In genomic region chr11:65354265-65355012, GRCh38 we compare ENCODE assay signal across 8 cellular contexts. TPM values are rescaled to one million over a fixed set of nuclear protein-coding genes. Genes with fewer than 3 reads are reported as not detected.
DNase-seq lines count a peak whose midpoint lies in the region; ATAC-seq and TF ChIP-seq lines count a peak whose summit lies in the region.

A gene with protein sequence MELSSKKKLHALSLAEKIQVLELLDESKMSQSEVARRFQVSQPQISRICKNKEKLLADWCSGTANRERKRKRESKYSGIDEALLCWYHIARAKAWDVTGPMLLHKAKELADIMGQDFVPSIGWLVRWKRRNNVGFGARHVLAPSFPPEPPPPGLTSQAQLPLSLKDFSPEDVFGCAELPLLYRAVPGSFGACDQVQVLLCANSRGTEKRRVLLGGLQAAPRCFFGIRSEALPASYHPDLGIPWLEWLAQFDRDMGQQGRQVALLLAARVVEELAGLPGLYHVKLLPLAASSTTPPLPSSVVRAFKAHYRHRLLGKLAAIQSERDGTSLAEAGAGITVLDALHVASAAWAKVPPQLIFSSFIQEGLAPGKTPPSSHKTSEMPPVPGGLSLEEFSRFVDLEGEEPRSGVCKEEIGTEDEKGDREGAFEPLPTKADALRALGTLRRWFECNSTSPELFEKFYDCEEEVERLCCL (plus strand): TSS chr11:65354751. CDS start chr11:65355809, 1,058 bp downstream.

- in situ Hi-C loops in mammary epithelial cell (cut with MboI; ENCODE audit: low sequenced_read_pairs in 2 of 2), result no loop called here

- peak within 1 kb of the TSS; percentile 41 to 87 (median 82) for H3K27ac Mint-ChIP-seq in immature natural killer cell

- peaks cover 13 to 23% of the 10 kb centered on the region in 2 donors for H3K4me1 Mint-ChIP-seq in immature natural killer cell

- WGBS in mammary epithelial cell (ENCODE audit: low coverage, missing lambda C conversion rate), result 0% methylated on average over 14 of the region's 79 CpGs
- 2% methylated on average over 17 of the region's 79 CpGs for WGBS in smooth muscle cell (ENCODE audit: low lambda C conversion rate)

- intact Hi-C loops in mammary epithelial cell (cut with micrococcal nuclease), result no loop called here

- no peak for DNase-seq in AG04449 (ENCODE audit: low read depth, low spot score)
- DNase-seq in NCI-H2196 treated with DMSO at 0.1 percent for 48 hours (lab: John Stamatoyannopoulos, UW; ENCODE audit: unreplicated experiment), result peak; percentile 96
- peak; percentile 99 for DNase-seq in WERI-Rb-1
- DNase-seq in mammary epithelial cell, result peak; percentile 90
- peak; percentile 97 to 98 (median 97) for DNase-seq in immature natural killer cell
- DNase-seq in smooth muscle cell (lab: John Stamatoyannopoulos, UW; ENCODE audit: unreplicated experiment), result peak; percentile 93

- dilution Hi-C loops in mammary epithelial cell (cut with HindIII; ENCODE audit: low sequenced_read_pairs), result loop anchor here (5.0 to 10.0 kb wide), 6 partner anchors 32 to 560 kb away; partner anchors contain the start of genes FAM89B and ZNRD2

- peaks cover 26% of the 10 kb centered on the region for H3F3A ChIP-seq in smooth muscle cell (ENCODE audit: low read depth)

- H3K9ac ChIP-seq in mammary epithelial cell (ENCODE audit: insufficient read depth, low read length), result peak within 1 kb of the TSS; percentile 11
- H3K9ac ChIP-seq in smooth muscle cell (ENCODE audit: low read depth), result no peak within 1 kb of the TSS

- no peaks in the 10 kb centered on the region for H3K9me3 Mint-ChIP-seq in immature natural killer cell

- no peaks in the 10 kb centered on the region for H4K20me1 ChIP-seq in mammary epithelial cell (ENCODE audit: insufficient read depth, low read length)
- peaks cover 33% of the 10 kb centered on the region for H4K20me1 ChIP-seq in smooth muscle cell (ENCODE audit: low read depth)

- peaks cover 5 to 17% (median 7%) of the 10 kb centered on the region in 3 donors for H3K27me3 Mint-ChIP-seq in immature natural killer cell (ENCODE audit: low read depth in 3 of 3)

- peak within 1 kb of the TSS; percentile 88 for H3K4me2 ChIP-seq in mammary epithelial cell (ENCODE audit: insufficient read depth, low read depth, low read length)
- H3K4me2 ChIP-seq in smooth muscle cell, result peak within 1 kb of the TSS; percentile 85

- H3K4me3 ChIP-seq in AG04449 (ENCODE audit: low read depth, low read length) (peak within 1 kb of the TSS; percentile 65), WERI-Rb-1 (ENCODE audit: low read depth, low read length) (peak within 1 kb of the TSS; percentile 51), mammary epithelial cell (replicated peaks in 1 of 3; ENCODE audit: insufficient read depth in 1 of 3, low read depth in 2 of 3, low read length in 3 of 3) (peak within 1 kb of the TSS; percentile 41 to 72 (median 55)), smooth muscle cell (peak within 1 kb of the TSS; percentile 56)

- H3K4me3 Mint-ChIP-seq in immature natural killer cell, result peak within 1 kb of the TSS; percentile 84 to 94 (median 89)

- peak; percentile 75 for ATAC-seq in GM18907 (IDR thresholded peaks at IDR 0.05; ENCODE audit: unreplicated experiment)
- ATAC-seq in HG03135 (IDR thresholded peaks at IDR 0.05; ENCODE audit: unreplicated experiment), result peak; percentile 81

- no peak for TF ChIP-seq CTCF in AG04449 (IDR thresholded peaks at IDR 0.05; ENCODE audit: insufficient read depth, low read length, missing control alignments)
- TF ChIP-seq CTCF in WERI-Rb-1 (IDR thresholded peaks at IDR 0.05; ENCODE audit: low read depth, low read length), result 0 out of 2 replicates have a peak, but pooled peaks have one; percentile 12
- TF ChIP-seq CTCF in mammary epithelial cell (conservative IDR thresholded peaks at IDR 0.05 in 1 of 2, IDR thresholded peaks at IDR 0.05 in 1 of 2; ENCODE audit: extremely low read depth in 1 of 2, insufficient read depth in 1 of 2, low read depth in 1 of 2, low read length in 2 of 2), result no peak
- TF ChIP-seq CTCF in smooth muscle cell (IDR thresholded peaks at IDR 0.05; ENCODE audit: borderline replicate concordance, insufficient read depth, poor library complexity, severe bottlenecking), result no peak

- H3K9me3 ChIP-seq in WERI-Rb-1 (ENCODE audit: severe bottlenecking) (no peaks in the 10 kb centered on the region), mammary epithelial cell (replicated peaks; ENCODE audit: insufficient read depth, low read length) (no peaks in the 10 kb centered on the region), smooth muscle cell (replicated peaks; ENCODE audit: low read depth) (no peaks in the 10 kb centered on the region)

- no TSS peak for BruUV-seq in mammary epithelial cell (replicated peaks; lab: Mats Ljungman, UMichigan)

- H3K4me1 ChIP-seq in mammary epithelial cell (ENCODE audit: insufficient read depth, low read length) (peaks cover 15% of the 10 kb centered on the region), smooth muscle cell (ENCODE audit: low read depth) (no peaks in the 10 kb centered on the region)

- H3K27me3 ChIP-seq in WERI-Rb-1 (ENCODE audit: insufficient read depth, low read depth, severe bottlenecking) (no peaks in the 10 kb centered on the region), mammary epithelial cell (ENCODE audit: insufficient read depth, low read length) (peaks cover 12% of the 10 kb centered on the region), smooth muscle cell (ENCODE audit: low read depth) (peaks cover 34% of the 10 kb centered on the region)

- POLR2A ChIA-PET in AG04449 (lab: Yijun Ruan, JAX), result interaction anchor here (0.6 to 1.2 kb wide), 6 partner anchors 21 to 163 kb away, joined by 3 to 7 read pairs (median 3); partner anchors contain the start of gene DPF2

- peaks cover 0 to 11% (median 4%) of the 10 kb centered on the region in 3 donors for H3K36me3 Mint-ChIP-seq in immature natural killer cell

- H2AFZ ChIP-seq in mammary epithelial cell (ENCODE audit: low read depth, low read length) (peak within 1 kb of the TSS; percentile 71), smooth muscle cell (ENCODE audit: low read depth) (no peak within 1 kb of the TSS)

- H3K27ac ChIP-seq in WERI-Rb-1 (peak within 1 kb of the TSS; percentile 81), mammary epithelial cell (ENCODE audit: insufficient read depth, low read depth, low read length) (no peak within 1 kb of the TSS), smooth muscle cell (ENCODE audit: low read depth) (peak within 1 kb of the TSS; percentile 23)

- H3K36me3 ChIP-seq in WERI-Rb-1 (peaks cover 32% of the 10 kb centered on the region), mammary epithelial cell (ENCODE audit: insufficient read depth, low read length) (peaks cover 10% of the 10 kb centered on the region), smooth muscle cell (ENCODE audit: low read depth) (peaks cover 6% of the 10 kb centered on the region)

- CTCF ChIA-PET in AG04449 (lab: Yijun Ruan, JAX), result interaction anchor here (0.8 to 6.5 kb wide), 11 partner anchors 9 to 129 kb away, joined by 3 to 63 read pairs (median 6); partner anchors contain the start of genes CDC42EP2 and POLA2
- CTCF ChIA-PET in mammary epithelial cell (lab: Charles Lee; ENCODE audit: low non-redundant PET), result interaction anchor here (0.6 to 0.9 kb wide), 3 partner anchors 38 to 206 kb away, joined by 3 to 9 read pairs (median 4); no protein-coding TSS in a partner anchor

- H3K79me2 ChIP-seq in mammary epithelial cell (ENCODE audit: insufficient read depth, low read length) (no peaks in the 10 kb centered on the region), smooth muscle cell (ENCODE audit: low read depth) (no peaks in the 10 kb centered on the region)

RNA-seq across cellular contexts. Expression of the gene that starts here (rescaled TPM):
- not detected for total RNA-seq in mammary epithelial cell
- polyA plus RNA-seq in mammary epithelial cell, result 0.03 TPM
- polyA minus RNA-seq in mammary epithelial cell, result not detected
- 1 to 10 TPM in 1 of 3 donors, under 1 TPM in 2; 0.90 to 1.2 (median 0.90) TPM for polyA plus RNA-seq in immature natural killer cell
- 0.49 TPM in 1 of 2 replicates, not detected in the other for total RNA-seq in smooth muscle cell
- not detected in 2 replicates for polyA plus RNA-seq in smooth muscle cell

Comparison
In these comparisons a context has a peak if more than half of its experiments do, and no peak if none do; other contexts are left out.
1. Peak in DNase-seq, H3K4me3 ChIP-seq, H3K9ac ChIP-seq and H3K4me2 ChIP-seq in mammary epithelial cell; RNA of the gene not detected or under 1 TPM.
2. Peak in DNase-seq, H3K4me3 ChIP-seq, H3K27ac ChIP-seq and H3K4me2 ChIP-seq in smooth muscle cell; RNA of the gene not detected or under 1 TPM.